ENCODE assay signal across 16 cellular contexts in the genomic region with DNA sequence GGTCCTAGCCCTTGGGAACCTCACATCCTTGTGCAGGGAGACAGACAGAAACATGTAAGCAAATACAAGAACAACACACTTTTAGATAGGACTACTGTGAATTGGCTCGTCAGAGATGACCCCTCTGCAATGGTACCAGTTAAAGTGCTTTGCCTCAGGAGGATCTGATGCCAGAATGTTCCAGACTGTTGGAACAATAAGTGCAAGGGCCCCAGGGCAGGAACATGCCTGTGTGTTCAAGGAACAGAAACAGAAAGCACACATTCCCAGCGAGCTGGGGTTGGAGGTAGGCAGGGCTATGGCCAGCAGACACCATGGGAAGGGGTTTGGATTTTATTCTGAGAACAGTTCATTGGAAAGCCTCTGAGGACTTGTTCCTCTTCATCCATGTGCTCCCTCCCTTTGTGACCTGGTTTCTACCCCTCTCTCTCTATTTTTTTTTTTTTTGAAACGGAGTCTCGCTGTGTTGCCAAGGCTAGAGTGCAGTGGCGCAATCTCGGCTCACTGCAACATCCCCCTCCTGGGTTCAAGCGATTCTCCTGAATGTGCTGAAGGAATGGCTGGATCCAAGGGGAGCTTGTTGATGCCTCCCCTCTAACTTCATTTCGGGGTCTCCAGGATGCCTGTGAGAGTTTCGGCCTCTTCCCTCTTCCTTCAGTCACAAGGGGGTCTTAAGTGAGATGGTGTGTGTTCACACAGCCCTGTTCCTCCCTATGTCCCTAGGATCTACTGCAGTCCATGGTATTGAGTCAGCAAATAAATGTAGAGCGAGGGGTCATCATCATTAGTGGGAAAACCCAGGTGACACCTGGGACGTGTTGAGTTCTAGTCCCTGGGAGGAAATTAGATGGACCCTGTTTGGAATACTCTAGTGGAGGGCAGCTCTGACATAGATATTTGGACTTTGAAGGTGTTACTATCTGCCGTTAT. TPM values are rescaled to one million over a fixed set of nuclear protein-coding genes. Genes with fewer than 3 reads are reported as not detected.
DNase-seq lines count a peak whose midpoint lies in the region; ATAC-seq and TF ChIP-seq lines count a peak whose summit lies in the region.
"Had no signal": no experiment of that assay in that cellular context is flagged by ENCODE, and none has a peak within 500 bp of the region (broad histone marks: within the 10 kb centered on the region; RNA-seq: fewer than 3 reads in every experiment).

No MANE protein-coding gene starts in this region.

- no peaks in the 10 kb centered on the region for H3K9me3 ChIP-seq in CD4-positive, alpha-beta memory T cell (ENCODE audit: control insufficient read depth in 1 of 2, low read length in 2 of 2)
- H3K9me3 ChIP-seq: Peyer's patch, tibial nerve had no signal

- no peaks in the 10 kb centered on the region for H3K27me3 ChIP-seq in CD4-positive, alpha-beta memory T cell (ENCODE audit: insufficient read depth, low read length)
- H3K27me3 ChIP-seq: Peyer's patch, tibial nerve had no signal

- H3K4me3 ChIP-seq in CD4-positive, alpha-beta memory T cell (ENCODE audit: low read length in 2 of 2) = no peak overlapping the region
- H3K4me3 ChIP-seq: Peyer's patch, tibial nerve had no signal

- peaks cover 44% of the 10 kb centered on the region for H3K4me1 Mint-ChIP-seq in activated CD4-positive, alpha-beta T cell treated with anti-CD3 and anti-CD28 coated beads for 36 hours
- peaks cover 22 to 29% (median 27%) of the 10 kb centered on the region in 4 donors for H3K4me1 Mint-ChIP-seq in CD4-positive, alpha-beta memory T cell
- peaks cover 41% of the 10 kb centered on the region for H3K4me1 Mint-ChIP-seq in activated naive CD8-positive, alpha-beta T cell (ENCODE audit: low read depth)
- peaks cover 5% of the 10 kb centered on the region for H3K4me1 Mint-ChIP-seq in neural crest cell
- H3K4me1 Mint-ChIP-seq in endothelial cell (ENCODE audit: unreplicated experiment) = peaks cover 14% of the 10 kb centered on the region

- TF ChIP-seq CTCF in neural crest cell (conservative IDR thresholded peaks at IDR 0.05) (no peak), endothelial cell (IDR thresholded peaks at IDR 0.05; ENCODE audit: unreplicated experiment) (no peak)

- intact Hi-C loops in activated CD4-positive, alpha-beta T cell treated with anti-CD3 and anti-CD28 coated beads for 36 hours (cut with DNase I, micrococcal nuclease) = no loop called here
- intact Hi-C loops in CD4-positive, alpha-beta memory T cell (cut with micrococcal nuclease) = no loop called here

- CTCF ChIA-PET in activated CD4-positive, alpha-beta T cell treated with anti-CD3 and anti-CD28 coated beads for 36 hours (lab: Charles Lee) = interaction anchor here (9.3 kb wide), 1 partner anchor 72 kb away, joined by 55 read pairs; no protein-coding TSS in a partner anchor
- CTCF ChIA-PET in CD4-positive, alpha-beta memory T cell (lab: Charles Lee; ENCODE audit: partially characterized antibody) = interaction anchor here (1.5 to 9.5 kb wide), 2 partner anchors 18 to 71 kb away, joined by 3 to 68 read pairs; no protein-coding TSS in a partner anchor

- no peak overlapping the region for H3K4me3 Mint-ChIP-seq in activated CD4-positive, alpha-beta T cell treated with anti-CD3 and anti-CD28 coated beads for 36 hours
- H3K4me3 Mint-ChIP-seq in CD4-positive, alpha-beta memory T cell = no peak overlapping the region
- peak overlapping the region; percentile 65 for H3K4me3 Mint-ChIP-seq in activated naive CD8-positive, alpha-beta T cell
- H3K4me3 Mint-ChIP-seq in neural crest cell = no peak overlapping the region
- H3K4me3 Mint-ChIP-seq in endothelial cell (ENCODE audit: unreplicated experiment) = no peak overlapping the region
- H3K4me3 Mint-ChIP-seq: central memory CD8-positive, alpha-beta T cell had no signal

- no peak for ATAC-seq in activated CD4-positive, alpha-beta T cell treated with anti-CD3 and anti-CD28 coated beads for 36 hours

- H3K27me3 Mint-ChIP-seq in activated CD4-positive, alpha-beta T cell treated with anti-CD3 and anti-CD28 coated beads for 36 hours = no peaks in the 10 kb centered on the region
- no peaks in the 10 kb centered on the region for H3K27me3 Mint-ChIP-seq in CD4-positive, alpha-beta memory T cell
- no peaks in the 10 kb centered on the region for H3K27me3 Mint-ChIP-seq in activated naive CD8-positive, alpha-beta T cell
- H3K27me3 Mint-ChIP-seq in neural crest cell (ENCODE audit: low read depth) (peaks cover 9% of the 10 kb centered on the region), endothelial cell (ENCODE audit: unreplicated experiment) (peaks cover 5% of the 10 kb centered on the region)
- H3K27me3 Mint-ChIP-seq: central memory CD8-positive, alpha-beta T cell had no signal

- POLR2A ChIA-PET in activated CD4-positive, alpha-beta T cell treated with anti-CD3 and anti-CD28 coated beads for 36 hours (lab: Charles Lee) = interaction anchor here (0.6 kb wide), 1 partner anchor 259 kb away, joined by 3 read pairs; no protein-coding TSS in a partner anchor
- POLR2A ChIA-PET in CD4-positive, alpha-beta memory T cell (lab: Charles Lee; ENCODE audit: partially characterized antibody) = interaction anchor here (0.6 to 2.0 kb wide), 5 partner anchors 17 to 67 kb away, joined by 3 to 6 read pairs (median 3); no protein-coding TSS in a partner anchor

- H3K9me3 Mint-ChIP-seq in activated CD4-positive, alpha-beta T cell treated with anti-CD3 and anti-CD28 coated beads for 36 hours (ENCODE audit: low read depth) = no peaks in the 10 kb centered on the region
- no peaks in the 10 kb centered on the region for H3K9me3 Mint-ChIP-seq in CD4-positive, alpha-beta memory T cell
- H3K9me3 Mint-ChIP-seq in activated naive CD8-positive, alpha-beta T cell (ENCODE audit: low read depth) = no peaks in the 10 kb centered on the region
- H3K9me3 Mint-ChIP-seq in neural crest cell (no peaks in the 10 kb centered on the region), endothelial cell (ENCODE audit: unreplicated experiment) (no peaks in the 10 kb centered on the region)
- H3K9me3 Mint-ChIP-seq: central memory CD8-positive, alpha-beta T cell had no signal

- H3K36me3 ChIP-seq in CD4-positive, alpha-beta memory T cell (ENCODE audit: insufficient read depth, low read length) = peaks cover 46% of the 10 kb centered on the region

- peaks cover 67% of the 10 kb centered on the region for H3K36me3 Mint-ChIP-seq in activated CD4-positive, alpha-beta T cell treated with anti-CD3 and anti-CD28 coated beads for 36 hours (ENCODE audit: low read depth)
- peaks cover 33 to 69% of the 10 kb centered on the region in 2 donors for H3K36me3 Mint-ChIP-seq in CD4-positive, alpha-beta memory T cell
- peaks cover 16% of the 10 kb centered on the region for H3K36me3 Mint-ChIP-seq in activated naive CD8-positive, alpha-beta T cell
- H3K36me3 Mint-ChIP-seq in neural crest cell (ENCODE audit: low read depth) = no peaks in the 10 kb centered on the region
- H3K36me3 Mint-ChIP-seq in endothelial cell (ENCODE audit: low read depth, unreplicated experiment) = peaks cover 32% of the 10 kb centered on the region

- H3K27ac ChIP-seq in CD4-positive, alpha-beta memory T cell (ENCODE audit: low read depth, low read length) = no peak overlapping the region
- H3K27ac ChIP-seq: parathyroid adenoma, Peyer's patch, tibial nerve had no signal

- DNase-seq in activated CD4-positive, alpha-beta T cell treated with anti-CD3 and anti-CD28 coated beads for 36 hours = no peak
- no peak for DNase-seq in activated CD4-positive, alpha-beta T cell treated with anti-CD3 and anti-CD28 coated beads for 4 hours
- no peak for DNase-seq in CD4-positive, alpha-beta memory T cell
- DNase-seq in neural crest cell (ENCODE audit: low read depth, low spot score) (no peak), NCI-H345 treated with DMSO at 0.1 percent for 48 hours (lab: John Stamatoyannopoulos, UW; ENCODE audit: unreplicated experiment) (no peak), NCI-H2107 treated with DMSO at 0.1 percent for 48 hours (lab: John Stamatoyannopoulos, UW; ENCODE audit: unreplicated experiment) (no peak), endothelial cell (ENCODE audit: low spot score) (no peak)
- DNase-seq: 8988T; activated T-cell treated with anti-CD3 and anti-CD28 coated beads, Interleukin-2, amount 50 U/mL, for 1 hour; DMS79 treated with DMSO at 0.1 percent for 48 hours; NCI-H1436 had no signal

- H3K27ac Mint-ChIP-seq in activated CD4-positive, alpha-beta T cell treated with anti-CD3 and anti-CD28 coated beads for 36 hours = peak overlapping the region; percentile 82
- H3K27ac Mint-ChIP-seq in CD4-positive, alpha-beta memory T cell = peak overlapping the region; percentile 10 to 87 (median 61)
- H3K27ac Mint-ChIP-seq in activated naive CD8-positive, alpha-beta T cell = peak overlapping the region; percentile 75
- peak overlapping the region; percentile 5 for H3K27ac Mint-ChIP-seq in neural crest cell (ENCODE audit: unreplicated experiment)
- H3K27ac Mint-ChIP-seq in endothelial cell (ENCODE audit: unreplicated experiment) = no peak overlapping the region

- peaks cover 15% of the 10 kb centered on the region for H3K4me1 ChIP-seq in CD4-positive, alpha-beta memory T cell (ENCODE audit: insufficient read depth, low read length)
- H3K4me1 ChIP-seq: parathyroid adenoma had no signal

RNA-seq across cellular contexts. Expression of a gene that starts 6.4 kb away (rescaled TPM):
- total RNA-seq in activated CD4-positive, alpha-beta T cell treated with anti-CD3 and anti-CD28 coated beads for 36 hours = 100 to 1,000 TPM; 178 to 203 TPM
- total RNA-seq in CD4-positive, alpha-beta memory T cell = 100 to 1,000 TPM; 130 to 133 TPM
- polyA plus RNA-seq in CD4-positive, alpha-beta memory T cell = 10 to 100 TPM; 66.7 to 94.6 TPM
- total RNA-seq in neural crest cell (2.6 and 2.9 TPM in 2 replicates), endothelial cell (ENCODE audit: unreplicated experiment) (67.2 TPM)

RNA-seq across cellular contexts. Expression of a gene that starts 18.5 kb away (rescaled TPM):
- 100 to 1,000 TPM; 162 to 203 TPM for total RNA-seq in activated CD4-positive, alpha-beta T cell treated with anti-CD3 and anti-CD28 coated beads for 36 hours
- 100 to 1,000 TPM; 244 to 261 TPM for total RNA-seq in CD4-positive, alpha-beta memory T cell
- polyA plus RNA-seq in CD4-positive, alpha-beta memory T cell = 100 to 1,000 TPM in 1 of 2 donors, 10 to 100 TPM in 1; 91.3 to 146 TPM
- total RNA-seq in neural crest cell (48.3 and 49.2 TPM in 2 replicates), endothelial cell (ENCODE audit: unreplicated experiment) (40.2 TPM)

Comparison
In these comparisons a context has a peak if more than half of its experiments do, and no peak if none do; other contexts are left out.
1. RNA of a gene that starts 6.4 kb away (total RNA-seq): 178 to 203 TPM in activated CD4-positive, alpha-beta T cell treated with anti-CD3 and anti-CD28 coated beads for 36 hours, 130 to 133 TPM in CD4-positive, alpha-beta memory T cell and 67.2 TPM in endothelial cell (single experiment); 2.6 to 2.9 TPM in neural crest cell; every median in the first group is over 10 times any median in the second.